28 cellular contexts compared by ENCODE assay signal in the genomic region with DNA sequence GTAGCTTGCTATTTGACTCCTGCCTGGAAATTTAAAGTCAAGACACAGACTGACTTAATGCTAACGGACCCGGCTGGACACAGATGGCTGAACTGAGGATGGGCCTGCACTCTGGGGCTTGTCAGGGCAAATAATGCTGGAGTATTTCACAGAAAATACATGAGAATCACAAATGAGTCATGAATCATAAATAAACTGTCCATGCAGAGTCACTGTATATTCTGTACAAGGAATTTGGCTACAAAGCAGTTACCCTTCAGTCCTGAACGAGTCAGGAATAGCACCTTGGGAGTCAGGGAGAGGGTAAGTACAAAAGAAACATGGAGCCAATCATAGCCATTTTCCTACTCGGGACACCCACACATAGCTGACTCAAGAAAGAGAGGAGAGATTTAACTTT.
"Had no signal": no experiment of that assay in that cellular context is flagged by ENCODE, and none has a peak within 500 bp of the region (broad histone marks: within the 10 kb centered on the region; RNA-seq: fewer than 3 reads in every experiment).

No MANE protein-coding gene starts in this region.

- FAIRE-seq: endothelial cell of umbilical vein had no signal

- H3K27ac Mint-ChIP-seq: activated CD4-positive, alpha-beta memory T cell treated with anti-CD3 and anti-CD28 coated beads for 36 hours; activated naive CD8-positive, alpha-beta T cell treated with anti-CD3 and anti-CD28 coated beads, Interleukin-2, amount 50 U/mL, for 24 hours; activated T-cell treated with anti-CD3 and anti-CD28 coated beads, Interleukin-2, amount 50 U/mL, for 72 hours; effector memory CD8-positive, alpha-beta T cell; naive thymus-derived CD8-positive, alpha-beta T cell; type B pancreatic cell had no signal

- DNase-seq: activated CD4-positive, alpha-beta memory T cell treated with anti-CD3 and anti-CD28 coated beads for 36 hours; activated CD4-positive, alpha-beta T cell treated with anti-CD3 and anti-CD28 coated beads for 4 hours; activated CD4-positive, CD25-positive, alpha-beta regulatory T cell; activated effector memory CD4-positive, alpha-beta T cell treated with Interleukin-2 at 50 U/mL for 16 hours; activated naive CD4-positive, alpha-beta T cell treated with anti-CD3 and anti-CD28 coated beads, Interleukin-2, amount 50 U/mL, for 16 hours; activated naive CD8-positive, alpha-beta T cell treated with anti-CD3 and anti-CD28 coated beads, Interleukin-2, amount 50 U/mL, for 24 hours; activated T-cell treated with anti-CD3 and anti-CD28 coated beads, Interleukin-2, amount 50 U/mL, for 72 hours; brain microvascular endothelial cell; central memory CD4-positive, alpha-beta T cell; colonic mucosa; dorsolateral prefrontal cortex; effector memory CD8-positive, alpha-beta T cell; foreskin melanocyte; lower lobe of right lung; naive thymus-derived CD8-positive, alpha-beta T cell; ovary; spleen; stimulated activated CD4-positive, alpha-beta T cell treated with anti-CD3 and anti-CD28 coated beads, Interleukin-4, amount 100 ng/mL, for 1 hour; stimulated activated naive CD4-positive, alpha-beta T cell; T-helper 1 cell; T-helper 9 cell; testis had no signal

- H3K4me1 ChIP-seq: colonic mucosa, lower lobe of right lung, prostate gland, spleen, testis, vagina had no signal

- H3K27me3 Mint-ChIP-seq: activated CD4-positive, alpha-beta memory T cell treated with anti-CD3 and anti-CD28 coated beads for 36 hours; activated naive CD8-positive, alpha-beta T cell treated with anti-CD3 and anti-CD28 coated beads, Interleukin-2, amount 50 U/mL, for 24 hours; effector memory CD8-positive, alpha-beta T cell; naive thymus-derived CD8-positive, alpha-beta T cell; type B pancreatic cell had no signal

- H3K9me3 Mint-ChIP-seq: type B pancreatic cell had no signal

- H3K4me3 Mint-ChIP-seq: activated CD4-positive, alpha-beta memory T cell treated with anti-CD3 and anti-CD28 coated beads for 36 hours; activated naive CD8-positive, alpha-beta T cell treated with anti-CD3 and anti-CD28 coated beads, Interleukin-2, amount 50 U/mL, for 24 hours; activated T-cell treated with anti-CD3 and anti-CD28 coated beads, Interleukin-2, amount 50 U/mL, for 72 hours; effector memory CD8-positive, alpha-beta T cell; naive thymus-derived CD8-positive, alpha-beta T cell; type B pancreatic cell had no signal

- H3K4me3 ChIP-seq: colonic mucosa, dorsolateral prefrontal cortex, lower lobe of right lung, ovary, prostate gland, spleen, testis, vagina had no signal

- ATAC-seq: activated naive CD8-positive, alpha-beta T cell treated with anti-CD3 and anti-CD28 coated beads, Interleukin-2, amount 50 U/mL, for 24 hours; activated T-cell treated with anti-CD3 and anti-CD28 coated beads, Interleukin-2, amount 50 U/mL, for 72 hours; effector memory CD8-positive, alpha-beta T cell; left lobe of liver; lower lobe of right lung; naive thymus-derived CD8-positive, alpha-beta T cell had no signal

- H3K27me3 ChIP-seq: brain microvascular endothelial cell, colonic mucosa, dorsolateral prefrontal cortex, neutrophil, ovary, spleen, testis, vagina had no signal

- H3K36me3 Mint-ChIP-seq: activated CD4-positive, alpha-beta memory T cell treated with anti-CD3 and anti-CD28 coated beads for 36 hours; naive thymus-derived CD8-positive, alpha-beta T cell; type B pancreatic cell had no signal

- H3K9me3 ChIP-seq: colonic mucosa, lower lobe of right lung, neutrophil, ovary, prostate gland, spleen, testis, vagina had no signal

- H3K36me3 ChIP-seq: brain microvascular endothelial cell, colonic mucosa, lower lobe of right lung, neutrophil, ovary, prostate gland, spleen, vagina had no signal

- H3K4me1 Mint-ChIP-seq: activated naive CD8-positive, alpha-beta T cell treated with anti-CD3 and anti-CD28 coated beads, Interleukin-2, amount 50 U/mL, for 24 hours; naive thymus-derived CD8-positive, alpha-beta T cell had no signal

- H3K27ac ChIP-seq: brain microvascular endothelial cell, colonic mucosa, dorsolateral prefrontal cortex, lower lobe of right lung, neutrophil, ovary, prostate gland, spleen, testis, vagina had no signal
